ENCODE assay signal across 12 cellular contexts in genomic region chr16:54080524-54081008, GRCh38.
DNase-seq lines count a peak whose midpoint lies in the region; ATAC-seq lines count a peak whose summit lies in the region.
"Had no signal": no experiment of that assay in that cellular context is flagged by ENCODE, and none has a peak within 500 bp of the region (broad histone marks: within the 10 kb centered on the region; RNA-seq: fewer than 3 reads in every experiment).

No MANE protein-coding gene starts in this region.

- no peaks in the 10 kb centered on the region for H3K4me1 ChIP-seq in esophagus (ENCODE audit: control insufficient read depth in 2 of 2, insufficient read depth in 2 of 2, low read length in 1 of 2)
- H3K4me1 ChIP-seq: vagina had no signal

- H3K27ac Mint-ChIP-seq in activated naive CD8-positive, alpha-beta T cell treated with anti-CD3 and anti-CD28 coated beads for 36 hours: no peak overlapping the region

- H3K36me3 ChIP-seq in esophagus (ENCODE audit: control insufficient read depth in 2 of 2, insufficient read depth in 2 of 2, low read length in 1 of 2): no peaks in the 10 kb centered on the region
- H3K36me3 ChIP-seq: vagina had no signal

- no peaks in the 10 kb centered on the region for H3K9me3 Mint-ChIP-seq in activated naive CD8-positive, alpha-beta T cell treated with anti-CD3 and anti-CD28 coated beads for 36 hours

- DNase-seq in Caki2 (ENCODE audit: low read depth) (peak; percentile 87), RPMI7951 (ENCODE audit: low read depth) (peak; percentile 96), non-pigmented ciliary epithelial cell (ENCODE audit: low read depth) (peak; percentile 97), NK-92 (lab: John Stamatoyannopoulos, UW; ENCODE audit: unreplicated experiment) (no peak)
- no peak for DNase-seq in activated naive CD8-positive, alpha-beta T cell treated with anti-CD3 and anti-CD28 coated beads for 36 hours
- no peak for DNase-seq in stimulated activated CD8-positive, alpha-beta memory T cell treated with anti-CD3 and anti-CD28 coated beads, Interleukin-4, amount 100 ng/mL, for 48 hours
- DNase-seq: KBM-7, NCI-H526 treated with DMSO at 0.1 percent for 48 hours, T-helper 1 cell had no signal

- in situ Hi-C loops in Caki2 (cut with HindIII; ENCODE audit: low pct_unique_long_range_greater_than_20kb, low sequenced_read_pairs): no loop called here

- no peak overlapping the region for H3K4me3 Mint-ChIP-seq in activated naive CD8-positive, alpha-beta T cell treated with anti-CD3 and anti-CD28 coated beads for 36 hours

- ATAC-seq in GM18867 (IDR thresholded peaks at IDR 0.05; ENCODE audit: unreplicated experiment): no peak

- peaks cover 3% of the 10 kb centered on the region for H3K36me3 Mint-ChIP-seq in activated naive CD8-positive, alpha-beta T cell treated with anti-CD3 and anti-CD28 coated beads for 36 hours

- H3K4me1 Mint-ChIP-seq in activated naive CD8-positive, alpha-beta T cell treated with anti-CD3 and anti-CD28 coated beads for 36 hours: no peaks in the 10 kb centered on the region

- no peaks in the 10 kb centered on the region for H3K27me3 Mint-ChIP-seq in activated naive CD8-positive, alpha-beta T cell treated with anti-CD3 and anti-CD28 coated beads for 36 hours

- WGBS in esophagus, 2 donors: 49 to 62% methylated on average over 7 of the region's 7 CpGs

- no peaks in the 10 kb centered on the region for H3K27me3 ChIP-seq in esophagus (ENCODE audit: control insufficient read depth in 1 of 2, insufficient read depth in 2 of 2, low read length in 2 of 2)
- H3K27me3 ChIP-seq: vagina had no signal

- peak overlapping the region; percentile 26 to 29 for H3K27ac ChIP-seq in esophagus (ENCODE audit: low read depth in 2 of 2, low read length in 1 of 2)
- H3K27ac ChIP-seq: vagina had no signal

- no peaks in the 10 kb centered on the region for H3K9me3 ChIP-seq in esophagus (ENCODE audit: control insufficient read depth in 2 of 2, insufficient read depth in 1 of 2, low read depth in 1 of 2, low read length in 1 of 2)
- H3K9me3 ChIP-seq: vagina had no signal

- H3K4me3 ChIP-seq in esophagus (ENCODE audit: low read depth in 1 of 2, low read length in 2 of 2): no peak overlapping the region
- H3K4me3 ChIP-seq: vagina had no signal

Comparison
In these comparisons a context has a peak if more than half of its experiments do, and no peak if none do; other contexts are left out.
1. DNase-seq: peak in Caki2 (single experiment), RPMI7951 (single experiment) and non-pigmented ciliary epithelial cell (single experiment); none in activated naive CD8-positive, alpha-beta T cell treated with anti-CD3 and anti-CD28 coated beads for 36 hours (single experiment), NK-92 (single experiment) and stimulated activated CD8-positive, alpha-beta memory T cell treated with anti-CD3 and anti-CD28 coated beads, Interleukin-4, amount 100 ng/mL, for 48 hours (single experiment).